ENCODE assay signal across 14 cellular contexts in the genomic region with DNA sequence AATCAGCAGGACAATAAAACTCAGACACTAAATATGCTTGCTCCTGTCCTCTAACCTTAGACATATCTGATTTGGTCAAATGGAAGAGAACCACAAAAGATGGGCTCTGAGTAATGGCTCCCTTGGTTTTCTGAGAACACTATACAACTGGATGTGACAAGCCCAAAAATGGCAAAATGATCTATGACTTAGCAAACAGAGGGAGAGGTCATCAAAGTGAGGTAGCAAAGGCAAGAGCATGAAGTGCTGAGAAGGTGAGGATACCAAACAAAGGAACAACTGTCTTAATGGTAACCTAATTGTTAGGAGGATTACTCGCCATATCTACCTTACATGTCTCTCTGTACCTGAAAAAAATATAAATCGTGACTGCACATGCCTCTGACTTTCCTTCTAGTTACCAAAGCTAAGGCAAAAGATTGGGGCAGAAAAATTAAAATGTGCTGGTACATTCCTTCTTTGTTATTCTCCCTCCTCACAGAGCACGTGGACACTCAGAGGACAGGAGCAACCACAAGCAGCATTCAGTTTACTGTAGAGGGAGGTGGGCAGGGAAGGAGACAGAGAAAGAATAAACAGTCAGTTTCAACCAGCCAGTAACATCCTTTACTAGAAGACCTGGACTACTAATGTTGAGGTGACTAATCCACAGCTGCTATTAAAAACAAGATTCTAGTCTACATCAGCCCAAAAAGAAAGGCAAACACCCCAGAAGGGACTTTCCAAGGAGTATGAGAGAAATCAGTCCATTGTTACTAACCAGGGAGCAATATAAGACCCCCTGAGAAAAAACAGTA.
DNase-seq lines count a peak whose midpoint lies in the region; ATAC-seq lines count a peak whose summit lies in the region.
"Had no signal": no experiment of that assay in that cellular context is flagged by ENCODE, and none has a peak within 500 bp of the region (broad histone marks: within the 10 kb centered on the region; RNA-seq: fewer than 3 reads in every experiment).

No MANE protein-coding gene starts in this region.

- no peak overlapping the region for H3K4me3 Mint-ChIP-seq in activated naive CD8-positive, alpha-beta T cell
- no peak overlapping the region for H3K4me3 Mint-ChIP-seq in activated naive CD8-positive, alpha-beta T cell treated with anti-CD3 and anti-CD28 coated beads for 36 hours
- H3K4me3 Mint-ChIP-seq: B cell had no signal

- DNase-seq in activated naive CD8-positive, alpha-beta T cell treated with anti-CD3 and anti-CD28 coated beads for 36 hours, result no peak
- DNase-seq in caudate nucleus (lab: John Stamatoyannopoulos, UW) (no peak), glomerular visceral epithelial cell (ENCODE audit: extremely low spot score) (no peak), OCI-M1 (lab: John Stamatoyannopoulos, UW) (no peak), KBM-7 (no peak)
- DNase-seq in stimulated activated naive CD8-positive, alpha-beta T cell treated with anti-CD3 and anti-CD28 coated beads, Interleukin-15, Interleukin-2, amounts not matched to agents 100 U/mL and 50 U/mL, for 24 hours, result no peak
- DNase-seq: aorta; NCI-H2107; stimulated activated CD4-positive, alpha-beta T cell treated with anti-CD3 and anti-CD28 coated beads, Interleukin-4, amount 100 ng/mL, for 4 hours had no signal

- no peaks in the 10 kb centered on the region for H3K27me3 Mint-ChIP-seq in activated naive CD8-positive, alpha-beta T cell
- no peaks in the 10 kb centered on the region for H3K27me3 Mint-ChIP-seq in activated naive CD8-positive, alpha-beta T cell treated with anti-CD3 and anti-CD28 coated beads for 36 hours
- H3K27me3 Mint-ChIP-seq: B cell had no signal

- peak overlapping the region; percentile 25 for H3K27ac Mint-ChIP-seq in activated naive CD8-positive, alpha-beta T cell
- H3K27ac Mint-ChIP-seq in activated naive CD8-positive, alpha-beta T cell treated with anti-CD3 and anti-CD28 coated beads for 36 hours, result no peak overlapping the region
- H3K27ac Mint-ChIP-seq: B cell had no signal

- peaks cover 17% of the 10 kb centered on the region for H3K36me3 Mint-ChIP-seq in activated naive CD8-positive, alpha-beta T cell
- peaks cover 6% of the 10 kb centered on the region for H3K36me3 Mint-ChIP-seq in activated naive CD8-positive, alpha-beta T cell treated with anti-CD3 and anti-CD28 coated beads for 36 hours

- H3K9me3 Mint-ChIP-seq in activated naive CD8-positive, alpha-beta T cell (ENCODE audit: low read depth), result no peaks in the 10 kb centered on the region
- no peaks in the 10 kb centered on the region for H3K9me3 Mint-ChIP-seq in activated naive CD8-positive, alpha-beta T cell treated with anti-CD3 and anti-CD28 coated beads for 36 hours

- peak overlapping the region; percentile 86 for H3K27ac ChIP-seq in caudate nucleus (ENCODE audit: low read depth, low read length)
- H3K27ac ChIP-seq: RWPE1, tibial nerve had no signal

- in situ Hi-C loops in KBM-7 (cut with MboI; ENCODE audit: low pct_unique_long_range_greater_than_20kb, low sequenced_read_pairs), result no loop called here

- peak; percentile 67 for ATAC-seq in HG03196 (IDR thresholded peaks at IDR 0.05; ENCODE audit: unreplicated experiment)
- peak; percentile 61 for ATAC-seq in stimulated activated naive CD8-positive, alpha-beta T cell treated with anti-CD3 and anti-CD28 coated beads, Interleukin-15, Interleukin-2, amounts not matched to agents 100 U/mL and 50 U/mL, for 24 hours

- H3K4me1 Mint-ChIP-seq in activated naive CD8-positive, alpha-beta T cell (ENCODE audit: low read depth), result peaks cover 15% of the 10 kb centered on the region
- peaks cover 21% of the 10 kb centered on the region for H3K4me1 Mint-ChIP-seq in activated naive CD8-positive, alpha-beta T cell treated with anti-CD3 and anti-CD28 coated beads for 36 hours
